ENCODE assay signal across 1 cellular context in genomic region chr1:101436100-101436511, GRCh38.
TF ChIP-seq lines count a peak whose summit lies in the region.

No MANE protein-coding gene starts in this region.

TF ChIP-seq in GM12878, 131 proteins besides CTCF, POLR2A, EP300 and RAD21 (continued from another document and continues in another):
- no peak for TF ChIP-seq ZBTB33 (IDR thresholded peaks at IDR 0.05)
- no peak for TF ChIP-seq ZNF217 (IDR thresholded peaks at IDR 0.05)
- TF ChIP-seq HSF1 (IDR thresholded peaks at IDR 0.05; ENCODE audit: low read depth, low read length) = no peak
- no peak for TF ChIP-seq STAT3 (IDR thresholded peaks at IDR 0.05; ENCODE audit: low read depth, low read length)
- TF ChIP-seq PKNOX1 (IDR thresholded peaks at IDR 0.05) = no peak
- TF ChIP-seq RBBP5 (conservative IDR thresholded peaks at IDR 0.05) = no peak
- TF ChIP-seq HCFC1 (IDR thresholded peaks at IDR 0.05; ENCODE audit: low read length) = no peak
- TF ChIP-seq RCOR1 (conservative IDR thresholded peaks at IDR 0.05; ENCODE audit: low read depth, low read length) = no peak
- TF ChIP-seq ZNF274 (IDR thresholded peaks at IDR 0.05; ENCODE audit: insufficient read depth, insufficient read length) = no peak
- TF ChIP-seq EZH2 (IDR thresholded peaks at IDR 0.05; ENCODE audit: borderline replicate concordance, control insufficient read depth, low read depth, low read length) = no peak
- no peak for TF ChIP-seq YBX1 (IDR thresholded peaks at IDR 0.05)
- TF ChIP-seq REST (IDR thresholded peaks at IDR 0.05; ENCODE audit: low read depth, low read length) = no peak
- no peak for TF ChIP-seq POLR2AphosphoS5 (IDR thresholded peaks at IDR 0.05; ENCODE audit: low read length)
- TF ChIP-seq BRCA1 (IDR thresholded peaks at IDR 0.05; ENCODE audit: low read depth, low read length) = no peak
- TF ChIP-seq CBFB (IDR thresholded peaks at IDR 0.05; ENCODE audit: low read depth) = no peak
- TF ChIP-seq E4F1 (IDR thresholded peaks at IDR 0.05; ENCODE audit: borderline replicate concordance, partially characterized antibody) = no peak
- TF ChIP-seq SMAD1 (IDR thresholded peaks at IDR 0.05; ENCODE audit: low read depth, partially characterized antibody) = no peak
- TF ChIP-seq DPF2 (IDR thresholded peaks at IDR 0.05) = no peak
- 0 out of 2 replicates have a peak, but pooled peaks have one; percentile 24 for TF ChIP-seq TCF3 (IDR thresholded peaks at IDR 0.05; ENCODE audit: borderline replicate concordance, insufficient read depth, low read depth, low read length)
- TF ChIP-seq TBL1XR1 (IDR thresholded peaks at IDR 0.05; ENCODE audit: low read depth, low read length) = no peak
- 0 out of 2 replicates have a peak, but pooled peaks have one; percentile 30 for TF ChIP-seq NBN (IDR thresholded peaks at IDR 0.05)
- no peak; the same call in 1 of the 2 replicates for TF ChIP-seq NR2C1 (IDR thresholded peaks at IDR 0.05)
- no peak for TF ChIP-seq SMC3 (IDR thresholded peaks at IDR 0.05; ENCODE audit: borderline replicate concordance, low read length)
- no peak for TF ChIP-seq BCLAF1 (IDR thresholded peaks at IDR 0.05)
- TF ChIP-seq SIN3A (IDR thresholded peaks at IDR 0.05; ENCODE audit: low read depth, low read length) = no peak
- TF ChIP-seq CHD4 (IDR thresholded peaks at IDR 0.05) = no peak
- TF ChIP-seq ZBTB40 (IDR thresholded peaks at IDR 0.05; ENCODE audit: borderline replicate concordance) = no peak
- TF ChIP-seq SP1 (IDR thresholded peaks at IDR 0.05; ENCODE audit: low read depth, low read length) = no peak
- TF ChIP-seq ZBTB4 (CRISPR knock-in tag; IDR thresholded peaks at IDR 0.05) = no peak
- TF ChIP-seq MYC (IDR thresholded peaks at IDR 0.05; ENCODE audit: insufficient read depth, insufficient read length, insufficient replicate concordance, low read length, severe bottlenecking) = no peak
- no peak for TF ChIP-seq CEBPB (IDR thresholded peaks at IDR 0.05; ENCODE audit: borderline replicate concordance in 1 of 2, low read depth in 2 of 2, low read length in 2 of 2)
- no peak for TF ChIP-seq FOXK2 (IDR thresholded peaks at IDR 0.05)
- TF ChIP-seq ELK1 (IDR thresholded peaks at IDR 0.05; ENCODE audit: low read depth, low read length) = no peak
- TF ChIP-seq CREM (IDR thresholded peaks at IDR 0.05; ENCODE audit: low read depth) = peak; percentile 26; the same call in 1 of the 2 replicates
- no peak for TF ChIP-seq NFYA (IDR thresholded peaks at IDR 0.05; ENCODE audit: borderline replicate concordance, low read depth, low read length)
- TF ChIP-seq MTA3 (IDR thresholded peaks at IDR 0.05; ENCODE audit: borderline replicate concordance, low read length) = 0 out of 2 replicates have a peak, but pooled peaks have one; percentile 40
- no peak for TF ChIP-seq MYB (IDR thresholded peaks at IDR 0.05; ENCODE audit: borderline replicate concordance, low read depth, low read length)
